Comparison of ENCODE assay signal across 8 cellular contexts in genomic region chr1:207077470-207078377, GRCh38. TPM values are rescaled to one million over a fixed set of nuclear protein-coding genes. Genes with fewer than 3 reads are reported as not detected.
DNase-seq lines count a peak whose midpoint lies in the region; ATAC-seq and TF ChIP-seq lines count a peak whose summit lies in the region.

No MANE protein-coding gene starts in this region.

- no peaks in the 10 kb centered on the region for H3K27me3 ChIP-seq in MG63
- no peaks in the 10 kb centered on the region for H3K27me3 ChIP-seq in vagina

- H3K9me3 ChIP-seq in MG63 (no peaks in the 10 kb centered on the region), vagina (no peaks in the 10 kb centered on the region)

- H3K27ac ChIP-seq in vagina = no peak overlapping the region

- peaks cover 9% of the 10 kb centered on the region for H3K4me1 ChIP-seq in vagina

- H3K4me3 ChIP-seq in MG63 = no peak overlapping the region
- H3K4me3 ChIP-seq in fibroblast of villous mesenchyme (ENCODE audit: low read depth, low read length) = no peak overlapping the region
- no peak overlapping the region for H3K4me3 ChIP-seq in vagina

- H3K36me3 ChIP-seq in MG63 (no peaks in the 10 kb centered on the region), vagina (no peaks in the 10 kb centered on the region)

- ATAC-seq in GM18861 (IDR thresholded peaks at IDR 0.05; ENCODE audit: unreplicated experiment) (peak; percentile 57), omental fat pad (ENCODE audit: low FRiP score) (peak; percentile 87)

- in situ Hi-C loops in ACHN (cut with HindIII; ENCODE audit: low pct_ligation_motif_present, low pct_unique_long_range_greater_than_20kb, low sequenced_read_pairs) = no loop called here

- peak; percentile 92 for TF ChIP-seq CTCF in fibroblast of villous mesenchyme (IDR thresholded peaks at IDR 0.05; ENCODE audit: insufficient read depth, low read depth, low read length)
- peak in 1 of 3 donors; percentile 78 for TF ChIP-seq CTCF in omental fat pad (IDR thresholded peaks at IDR 0.05)
- TF ChIP-seq CTCF in vagina (IDR thresholded peaks at IDR 0.05) = peak; percentile 51 to 85 (median 84)

- no peak for TF ChIP-seq POLR2A in vagina (IDR thresholded peaks at IDR 0.05)

- intact Hi-C loops in vagina (cut with DNase I) = no loop called here

- peak; percentile 70 for DNase-seq in ACHN
- peak; percentile 52 for DNase-seq in MG63
- DNase-seq in SHP77 treated with DMSO at 0.1 percent for 48 hours (lab: John Stamatoyannopoulos, UW) = peak; percentile 39
- DNase-seq in activated effector memory CD4-positive, alpha-beta T cell treated with Interleukin-2 at 50 U/mL for 16 hours = peak; percentile 20
- DNase-seq in fibroblast of villous mesenchyme (ENCODE audit: low read depth) = peak; percentile 82
- no peak for DNase-seq in omental fat pad (ENCODE audit: low spot score)
- no peak for DNase-seq in vagina (ENCODE audit: extremely low spot score in 2 of 2)

RNA-seq across cellular contexts. Expression of gene C4BPB, which starts 10.9 kb away (rescaled TPM):
- total RNA-seq in MG63 (2014; rRNA removed; shearing (Covaris generic); ENCODE audit: low replicate concordance) = 3.5 TPM in 1 of 2 replicates, not detected in the other
- 0.32 TPM in 1 of 2 replicates, not detected in the other for total RNA-seq in fibroblast of villous mesenchyme
- 1 to 10 TPM in 3 of 4 donors, under 1 TPM in 1; 0.24 to 6.0 (median 2.1) TPM for total RNA-seq in omental fat pad
- total RNA-seq in vagina = not detected

RNA-seq across cellular contexts. Expression of gene PFKFB2, which starts 24.6 kb away (rescaled TPM):
- total RNA-seq in MG63 (2014; rRNA removed; shearing (Covaris generic); ENCODE audit: low replicate concordance) = 1.9 and 2.4 TPM in 2 replicates
- total RNA-seq in fibroblast of villous mesenchyme (6.9 and 8.7 TPM in 2 replicates), omental fat pad (10 to 100 TPM in 1 of 4 donors, 1 to 10 TPM in 3; 4.0 to 16.1 (median 6.1) TPM), vagina (6.9 TPM)

RNA-seq across cellular contexts. Expression of gene C4BPA, which starts 26.3 kb away (rescaled TPM):
- not detected in 2 replicates for total RNA-seq in MG63 (2014; rRNA removed; shearing (Covaris generic); ENCODE audit: low replicate concordance)
- total RNA-seq in fibroblast of villous mesenchyme (not detected in 2 replicates), omental fat pad (1 to 10 TPM in 1 of 4 donors, not detected in 3; 3.3 TPM), vagina (not detected)

RNA-seq across cellular contexts. Expression of gene YOD1, which starts 26.7 kb away (rescaled TPM):
- 5.4 and 5.5 TPM in 2 replicates for total RNA-seq in MG63 (2014; rRNA removed; shearing (Covaris generic); ENCODE audit: low replicate concordance)
- total RNA-seq in fibroblast of villous mesenchyme (10.6 and 16.0 TPM in 2 replicates), omental fat pad (10 to 100 TPM in 1 of 4 donors, 1 to 10 TPM in 3; 6.1 to 11.7 (median 7.9) TPM), vagina (25.3 TPM)

RNA-seq across cellular contexts. Expression of gene C1orf116, which starts 45.2 kb away (rescaled TPM):
- total RNA-seq in MG63 (2014; rRNA removed; shearing (Covaris generic); ENCODE audit: low replicate concordance) = 0.26 TPM in 1 of 2 replicates, not detected in the other
- under 0.01 TPM in 1 of 2 replicates, not detected in the other for total RNA-seq in fibroblast of villous mesenchyme
- under 1 TPM in 2 of 4 donors, not detected in 2; 0.13 to 0.16 TPM for total RNA-seq in omental fat pad
- 11.8 TPM for total RNA-seq in vagina

Comparison
In these comparisons a context has a peak if more than half of its experiments do, and no peak if none do; other contexts are left out.
1. DNase-seq: peak in ACHN (single experiment), MG63 (single experiment), SHP77 treated with DMSO at 0.1 percent for 48 hours (single experiment), activated effector memory CD4-positive, alpha-beta T cell treated with Interleukin-2 at 50 U/mL for 16 hours (single experiment) and fibroblast of villous mesenchyme (single experiment); none in omental fat pad (single experiment) and vagina (0 of 2).